Comparison of ENCODE assay signal across 28 cellular contexts in genomic region chr6:97572943-97573342, GRCh38.
DNase-seq lines count a peak whose midpoint lies in the region; ATAC-seq and TF ChIP-seq lines count a peak whose summit lies in the region.
"Had no signal": no experiment of that assay in that cellular context is flagged by ENCODE, and none has a peak within 500 bp of the region (broad histone marks: within the 10 kb centered on the region; RNA-seq: fewer than 3 reads in every experiment).

No MANE protein-coding gene starts in this region.

- H3K27ac Mint-ChIP-seq in GM23338 = no peak overlapping the region
- H3K27ac Mint-ChIP-seq: B cell; CD8-positive, alpha-beta memory T cell had no signal

- no peaks in the 10 kb centered on the region for H3K79me2 ChIP-seq in GM23338 (replicated peaks; ENCODE audit: insufficient read depth)

- peaks cover 1% of the 10 kb centered on the region for H3K27me3 Mint-ChIP-seq in GM23338 (ENCODE audit: insufficient read depth, low read depth, poor library complexity)
- H3K27me3 Mint-ChIP-seq: B cell; CD8-positive, alpha-beta memory T cell had no signal

- H3K4me2 ChIP-seq in GM23338 = no peak overlapping the region

- H3K27me3 ChIP-seq in GM23338 (ENCODE audit: insufficient read depth) (no peaks in the 10 kb centered on the region), foreskin keratinocyte (no peaks in the 10 kb centered on the region)

- H3K27ac ChIP-seq in GM23338 (ENCODE audit: low read depth) = no peak overlapping the region
- no peak overlapping the region for H3K27ac ChIP-seq in foreskin keratinocyte
- H3K27ac ChIP-seq: 22Rv1, C4-2B, RWPE1, SK-N-MC had no signal

- no peak for ATAC-seq in GM23338
- ATAC-seq in foreskin keratinocyte = no peak
- no peak for ATAC-seq in HG03025 (IDR thresholded peaks at IDR 0.05; ENCODE audit: low FRiP score, unreplicated experiment)
- ATAC-seq: K562, Panc1 had no signal

- H3K4me3 ChIP-seq in GM23338 = no peak overlapping the region
- H3K4me3 ChIP-seq: K562, SK-N-MC had no signal

- peaks cover 2% of the 10 kb centered on the region; the same call in 1 of the 3 replicates for H3K4me1 Mint-ChIP-seq in GM23338
- H3K4me1 Mint-ChIP-seq: B cell; CD8-positive, alpha-beta memory T cell had no signal

- no peak overlapping the region for H3K4me3 Mint-ChIP-seq in GM23338
- H3K4me3 Mint-ChIP-seq: B cell; CD8-positive, alpha-beta memory T cell had no signal

- TF ChIP-seq CTCF in GM23338 (conservative IDR thresholded peaks at IDR 0.05; ENCODE audit: low read depth in 2 of 2) (no peak), foreskin keratinocyte (conservative IDR thresholded peaks at IDR 0.05) (no peak)

- no peaks in the 10 kb centered on the region for H4K20me1 ChIP-seq in GM23338 (replicated peaks; ENCODE audit: insufficient read depth)

- no peaks in the 10 kb centered on the region for H3K9me2 ChIP-seq in GM23338 (ENCODE audit: insufficient read depth)

- no peaks in the 10 kb centered on the region for H3K36me3 Mint-ChIP-seq in GM23338 (ENCODE audit: low read depth)
- H3K36me3 Mint-ChIP-seq: CD8-positive, alpha-beta memory T cell had no signal

- H3K36me3 ChIP-seq in GM23338 (ENCODE audit: insufficient read depth) = no peaks in the 10 kb centered on the region

- DNase-seq in DMS 273 (lab: John Stamatoyannopoulos, UW; ENCODE audit: unreplicated experiment) (peak; percentile 3), DMS 273 treated with DMSO at 0.1 percent for 48 hours (lab: John Stamatoyannopoulos, UW) (no peak), GM23338 (ENCODE audit: low spot score) (no peak), NAMALWA (ENCODE audit: low spot score) (peak; percentile 6), foreskin keratinocyte (peak; percentile 23 to 54), NCI-H2081 (lab: John Stamatoyannopoulos, UW) (no peak)
- no peak for DNase-seq in activated naive CD4-positive, alpha-beta T cell (lab: John Stamatoyannopoulos, UW)
- DNase-seq: CD8-positive, alpha-beta memory T cell; DMS153; DND-41; GOT3; HCEC 1CT; Kasumi-1; NCI-H1105; NCI-H1436 treated with DMSO at 0.1 percent for 48 hours; NCI-H187 treated with DMSO at 0.1 percent for 48 hours; NCI-H2107; NCI-H446 treated with DMSO at 0.1 percent for 48 hours; NCI-H69; SHP77 treated with DMSO at 0.1 percent for 48 hours had no signal

- no peaks in the 10 kb centered on the region for H3K9me3 Mint-ChIP-seq in GM23338

- H3K4me1 ChIP-seq in GM23338 (ENCODE audit: insufficient read depth) = 0 out of 2 replicates have a peak, but pooled peaks cover 4% of the 10 kb centered on the region
- no peaks in the 10 kb centered on the region for H3K4me1 ChIP-seq in foreskin keratinocyte

- peak overlapping the region; percentile 6; the same call in 1 of the 2 replicates for H2AFZ ChIP-seq in GM23338

- no peaks in the 10 kb centered on the region for H3F3A ChIP-seq in GM23338 (replicated peaks; ENCODE audit: low read depth)

TF ChIP-seq in GM23338, 12 proteins besides CTCF, POLR2A, EP300 and RAD21:
- TF ChIP-seq ZNF331 (CRISPR knock-in tag; IDR thresholded peaks at IDR 0.05; ENCODE audit: low read depth) (no peak), ZNF462 (CRISPR knock-in tag; IDR thresholded peaks at IDR 0.05) (no peak), REST (IDR thresholded peaks at IDR 0.05; ENCODE audit: unreplicated experiment) (no peak)

Comparison
In these comparisons a context has a peak if more than half of its experiments do, and no peak if none do; other contexts are left out.
1. DNase-seq: peak in DMS 273 (single experiment), NAMALWA (single experiment) and foreskin keratinocyte (2 of 2); none in DMS 273 treated with DMSO at 0.1 percent for 48 hours (single experiment), GM23338 (single experiment), NCI-H2081 (0 of 2) and activated naive CD4-positive, alpha-beta T cell (0 of 4).